Comparison of ENCODE assay signal across 10 cellular contexts in genomic region chr20:3784863-3785239, GRCh38. TPM values are rescaled to one million over a fixed set of nuclear protein-coding genes. Genes with fewer than 3 reads are reported as not detected.
DNase-seq lines count a peak whose midpoint lies in the region; ATAC-seq and TF ChIP-seq lines count a peak whose summit lies in the region.
"Had no signal": no experiment of that assay in that cellular context is flagged by ENCODE, and none has a peak within 500 bp of the region (broad histone marks: within the 10 kb centered on the region; RNA-seq: fewer than 3 reads in every experiment).

No MANE protein-coding gene starts in this region.

- H4K8ac ChIP-seq in mesenchymal stem cell (ENCODE audit: low read length), result no peak overlapping the region

- DNase-seq in heart left ventricle (no peak), left cardiac atrium (no peak), astrocyte of the spinal cord (ENCODE audit: low read depth, low spot score) (no peak), mesenchymal stem cell (no peak), upper lobe of right lung (no peak), nucleus accumbens (lab: John Stamatoyannopoulos, UW) (no peak), DMS 273 treated with DMSO at 0.1 percent for 48 hours (lab: John Stamatoyannopoulos, UW) (no peak)
- DNase-seq: midbrain had no signal

- peak overlapping the region; percentile 87 for H3K9ac ChIP-seq in mesenchymal stem cell (ENCODE audit: low read length)

- H3K36me3 ChIP-seq in heart left ventricle (peaks cover 0 to 18% (median 4%) of the 10 kb centered on the region in 9 donors), mesenchymal stem cell (ENCODE audit: control insufficient read depth in 1 of 2, insufficient read depth in 2 of 2, low read depth in 1 of 2, low read length in 2 of 2) (peaks cover 23 to 29% of the 10 kb centered on the region in 2 experiments), upper lobe of right lung (peaks cover 7% of the 10 kb centered on the region)

- no peak overlapping the region for H2AFZ ChIP-seq in mesenchymal stem cell (ENCODE audit: low read depth, low read length)

- no peak overlapping the region for H3K18ac ChIP-seq in mesenchymal stem cell (ENCODE audit: low read depth in 1 of 2, low read length in 2 of 2)

- H4K91ac ChIP-seq in mesenchymal stem cell (ENCODE audit: low read length), result no peak overlapping the region

- TF ChIP-seq CTCF in heart left ventricle (IDR thresholded peaks at IDR 0.05) (no peak), astrocyte of the spinal cord (IDR thresholded peaks at IDR 0.05; ENCODE audit: low read depth, low read length) (no peak), upper lobe of right lung (IDR thresholded peaks at IDR 0.05) (no peak)

- intact Hi-C loops in heart left ventricle (cut with DNase I) (loop anchor here in 6 of 10 donors (5.0 to 10.0 kb wide), 7 partner anchors 62 to 300 kb away; partner anchors contain the start of gene MAVS (in 1 of the 6)), left cardiac atrium (cut with DNase I) (loop anchor here (5.0 to 10.0 kb wide), 2 partner anchors 37 to 60 kb away; partner anchors contain the start of genes AP5S1 (in 1 of the 2) and MAVS (in 1 of the 2)), upper lobe of right lung (cut with DNase I) (loop anchor here (5.0 kb wide), 1 partner anchor 37 kb away; the partner anchor contains the start of gene AP5S1)

- TF ChIP-seq POLR2A in heart left ventricle (IDR thresholded peaks at IDR 0.05), result no peak

- no peak overlapping the region for H2BK120ac ChIP-seq in mesenchymal stem cell (ENCODE audit: low read depth, low read length)

- peaks cover 18% of the 10 kb centered on the region for H3K79me1 ChIP-seq in mesenchymal stem cell (replicated peaks; ENCODE audit: low read length, poor library complexity, severe bottlenecking)

- H2AK5ac ChIP-seq in mesenchymal stem cell (ENCODE audit: low read length, severe bottlenecking), result no peak overlapping the region

- no peak for ATAC-seq in heart left ventricle
- no peak for ATAC-seq in left cardiac atrium
- no peak for ATAC-seq in upper lobe of right lung
- no peak for ATAC-seq in GM19351 (IDR thresholded peaks at IDR 0.05; ENCODE audit: unreplicated experiment)

- no peak overlapping the region for H3K14ac ChIP-seq in mesenchymal stem cell (ENCODE audit: low read length in 2 of 2)

- H3K4me3 ChIP-seq in heart left ventricle (peak overlapping the region in 10 of 12 donors; percentile 46 to 81 (median 68)), astrocyte of the spinal cord (ENCODE audit: low read depth, low read length) (peak overlapping the region; percentile 65), mesenchymal stem cell (ENCODE audit: insufficient read depth in 1 of 2, low read depth in 1 of 2, low read length in 2 of 2) (peak overlapping the region in 1 of 2 experiments; percentile 88), upper lobe of right lung (peak overlapping the region; percentile 73)

- H3K9me3 ChIP-seq in heart left ventricle (no peaks in the 10 kb centered on the region), mesenchymal stem cell (ENCODE audit: control insufficient read depth, low read length) (no peaks in the 10 kb centered on the region), upper lobe of right lung (no peaks in the 10 kb centered on the region)

- H3K4me1 ChIP-seq in heart left ventricle (peaks cover 4 to 48% (median 36%) of the 10 kb centered on the region in 12 donors), mesenchymal stem cell (ENCODE audit: control insufficient read depth, insufficient read depth, low read depth, low read length) (peaks cover 34% of the 10 kb centered on the region), upper lobe of right lung (peaks cover 28% of the 10 kb centered on the region)

- H3K23ac ChIP-seq in mesenchymal stem cell (ENCODE audit: low read length in 2 of 2), result no peak overlapping the region

- in situ Hi-C loops in astrocyte of the spinal cord (cut with HindIII; ENCODE audit: low sequenced_read_pairs), result no loop called here

- no peak overlapping the region for H3K4ac ChIP-seq in mesenchymal stem cell (ENCODE audit: low read depth in 1 of 2, low read length in 2 of 2)

- WGBS in heart left ventricle, 4 donors, result 68 to 80% (median 78%) methylated on average over 6 of the region's 6 CpGs
- 96% methylated on average over 6 of the region's 6 CpGs for WGBS in mesenchymal stem cell

- H2BK12ac ChIP-seq in mesenchymal stem cell (ENCODE audit: low read length in 2 of 2), result no peak overlapping the region

- H2BK5ac ChIP-seq in mesenchymal stem cell (ENCODE audit: low read depth, low read length, poor library complexity, severe bottlenecking), result no peak overlapping the region

- no peak overlapping the region for H2BK15ac ChIP-seq in mesenchymal stem cell (ENCODE audit: low read depth, poor library complexity, severe bottlenecking)

- H3K4me2 ChIP-seq in mesenchymal stem cell (ENCODE audit: low read length, poor library complexity, severe bottlenecking), result no peak overlapping the region

- H3K27ac ChIP-seq in heart left ventricle (peak overlapping the region in 5 of 12 donors; percentile 6 to 92 (median 81)), mesenchymal stem cell (ENCODE audit: low read length, poor library complexity, severe bottlenecking) (no peak overlapping the region), upper lobe of right lung (peak overlapping the region; percentile 84)

- H3K27me3 ChIP-seq in heart left ventricle, result no peaks in the 10 kb centered on the region
- H3K27me3 ChIP-seq in mesenchymal stem cell (ENCODE audit: control insufficient read depth in 1 of 2, insufficient read depth in 1 of 2, low read length in 2 of 2), result no peaks in the 10 kb centered on the region
- H3K27me3 ChIP-seq in upper lobe of right lung, result no peaks in the 10 kb centered on the region

RNA-seq across cellular contexts. Expression of gene CENPB, which starts 1.7 kb away (rescaled TPM):
- 100 to 1,000 TPM in 1 of 9 donors, 10 to 100 TPM in 8; 56.2 to 122 (median 74.0) TPM for total RNA-seq in heart left ventricle
- 100 to 1,000 TPM in 1 of 2 donors, 10 to 100 TPM in 1; 77.1 to 105 TPM for polyA plus RNA-seq in heart left ventricle
- total RNA-seq in left cardiac atrium, result 10 to 100 TPM; 70.8 to 93.6 TPM
- polyA plus RNA-seq in mesenchymal stem cell (2013, experiment 1 of 2), result 38.0 TPM
- polyA plus RNA-seq in mesenchymal stem cell (2013, experiment 2 of 2), result 38.0 TPM
- 94.6 TPM for total RNA-seq in upper lobe of right lung

RNA-seq across cellular contexts. Expression of gene SPEF1, which starts 3.6 kb away (rescaled TPM):
- total RNA-seq in heart left ventricle (under 1 TPM in 4 of 9 donors, not detected in 5; 0.18 to 0.65 (median 0.30) TPM), left cardiac atrium (not detected), upper lobe of right lung (0.46 TPM)
- under 1 TPM; 0.11 to 0.17 TPM for polyA plus RNA-seq in heart left ventricle
- polyA plus RNA-seq in mesenchymal stem cell (2013, experiment 1 of 2), result 0.07 TPM
- 0.07 TPM for polyA plus RNA-seq in mesenchymal stem cell (2013, experiment 2 of 2)
- polyA plus RNA-seq: IgD-negative memory B cell had no signal

RNA-seq across cellular contexts. Expression of gene CDC25B, which starts 11.3 kb away (rescaled TPM):
- total RNA-seq in heart left ventricle (10 to 100 TPM in 4 of 9 donors, 1 to 10 TPM in 5; 4.0 to 30.4 (median 8.6) TPM), left cardiac atrium (10 to 100 TPM; 13.8 to 16.6 TPM), upper lobe of right lung (136 TPM)
- polyA plus RNA-seq in heart left ventricle, result 10 to 100 TPM in 1 of 2 donors, 1 to 10 TPM in 1; 6.8 to 17.2 TPM
- polyA plus RNA-seq in mesenchymal stem cell (2013, experiment 1 of 2), result 97.9 TPM
- 95.2 TPM for polyA plus RNA-seq in mesenchymal stem cell (2013, experiment 2 of 2)

RNA-seq across cellular contexts. Expression of gene ADISSP, which starts 17.3 kb away (rescaled TPM):
- total RNA-seq in heart left ventricle, result 10 to 100 TPM in 6 of 9 donors, 1 to 10 TPM in 3; 7.8 to 22.2 (median 13.7) TPM
- 10 to 100 TPM in 1 of 2 donors, 1 to 10 TPM in 1; 9.8 to 19.3 TPM for polyA plus RNA-seq in heart left ventricle
- total RNA-seq in left cardiac atrium, result 10 to 100 TPM; 17.2 to 23.2 TPM
- polyA plus RNA-seq in mesenchymal stem cell (2013, experiment 1 of 2), result 39.5 TPM
- polyA plus RNA-seq in mesenchymal stem cell (2013, experiment 2 of 2), result 36.9 TPM
- 23.3 TPM for total RNA-seq in upper lobe of right lung

RNA-seq across cellular contexts. Expression of gene AP5S1, which starts 35.5 kb away (rescaled TPM):
- 10 to 100 TPM; 10.5 to 18.6 (median 12.0) TPM for total RNA-seq in heart left ventricle
- polyA plus RNA-seq in heart left ventricle, result 10 to 100 TPM in 1 of 2 donors, 1 to 10 TPM in 1; 9.5 to 10.5 TPM
- 10 to 100 TPM; 11.8 to 14.7 TPM for total RNA-seq in left cardiac atrium
- 9.4 TPM for polyA plus RNA-seq in mesenchymal stem cell (2013, experiment 1 of 2)
- polyA plus RNA-seq in mesenchymal stem cell (2013, experiment 2 of 2), result 9.5 TPM
- 13.1 TPM for total RNA-seq in upper lobe of right lung
